ENCODE assay signal across 8 cellular contexts in genomic region chr21:43727571-43728466, GRCh38.
DNase-seq lines count a peak whose midpoint lies in the region; ATAC-seq and TF ChIP-seq lines count a peak whose summit lies in the region.

No MANE protein-coding gene starts in this region.

- H3K27ac ChIP-seq in C4-2B: peak overlapping the region; percentile 97

- ATAC-seq in SK-N-SH treated with all-trans-retinoic acid at 6 μM for 48 hours (peak; percentile 2), HG03432 (IDR thresholded peaks at IDR 0.05; ENCODE audit: unreplicated experiment) (no peak)

- H3K4me1 ChIP-seq in HAP-1: peaks cover 8% of the 10 kb centered on the region

- peak overlapping the region; percentile 87 for H3K27ac Mint-ChIP-seq in nephron progenitor cell

- H3K4me3 ChIP-seq in HAP-1: peak overlapping the region; percentile 62

- H3K9me3 ChIP-seq in HAP-1: no peaks in the 10 kb centered on the region

- H3K9me3 Mint-ChIP-seq in nephron progenitor cell: no peaks in the 10 kb centered on the region

- no peak for TF ChIP-seq CTCF in C4-2B (conservative IDR thresholded peaks at IDR 0.05)
- no peak for TF ChIP-seq CTCF in nephron progenitor cell (IDR thresholded peaks at IDR 0.05)

- H3K4me3 Mint-ChIP-seq in nephron progenitor cell: peak overlapping the region; percentile 91

- H3K27me3 Mint-ChIP-seq in nephron progenitor cell (ENCODE audit: low read depth, poor library complexity): peaks cover 2% of the 10 kb centered on the region

- peaks cover 46% of the 10 kb centered on the region for H3K4me1 Mint-ChIP-seq in nephron progenitor cell

- H3K36me3 Mint-ChIP-seq in nephron progenitor cell (ENCODE audit: low read depth): peaks cover 6% of the 10 kb centered on the region

- in situ Hi-C loops in HAP-1 (cut with MboI; ENCODE audit: low sequenced_read_pairs): loop anchor here (10.0 kb wide), 1 partner anchor 47 kb away; the partner anchor contains the start of gene CSTB

- no peaks in the 10 kb centered on the region for H3K27me3 ChIP-seq in HAP-1 (ENCODE audit: low read depth)

- DNase-seq in HAP-1 (ENCODE audit: low spot score in 2 of 2) (no peak), erythroblast (lab: John Stamatoyannopoulos, UW) (peak; percentile 44 to 79), nephron progenitor cell (no peak), DMS79 treated with DMSO at 0.1 percent for 48 hours (lab: John Stamatoyannopoulos, UW) (no peak)
- no peak for DNase-seq in stimulated activated CD4-positive, alpha-beta T cell treated with anti-CD3 and anti-CD28 coated beads, Interleukin-4, amount 100 ng/mL, for 1 hour

- TF ChIP-seq POLR2A in erythroblast (IDR thresholded peaks at IDR 0.05; ENCODE audit: low read length): no peak

- H3K36me3 ChIP-seq in HAP-1 (replicated peaks): peaks cover 10% of the 10 kb centered on the region

TF ChIP-seq in SK-N-SH treated with all-trans-retinoic acid at 6 μM for 48 hours, 23 proteins besides CTCF, POLR2A, EP300 and RAD21:
- no peak for TF ChIP-seq CSRNP3 (CRISPR knock-in tag; IDR thresholded peaks at IDR 0.05)
- TF ChIP-seq ZNF8 (CRISPR knock-in tag; IDR thresholded peaks at IDR 0.05): no peak
- TF ChIP-seq ZFP3 (CRISPR knock-in tag; IDR thresholded peaks at IDR 0.05): no peak
- TF ChIP-seq ZC3H10 (CRISPR knock-in tag; IDR thresholded peaks at IDR 0.05): no peak
- TF ChIP-seq ZNF70 (CRISPR knock-in tag; IDR thresholded peaks at IDR 0.05): no peak
- no peak for TF ChIP-seq OSR1 (CRISPR knock-in tag; IDR thresholded peaks at IDR 0.05)
- TF ChIP-seq POU6F1 (CRISPR knock-in tag; IDR thresholded peaks at IDR 0.05; ENCODE audit: borderline replicate concordance, low read depth): no peak
- TF ChIP-seq GLIS3 (CRISPR knock-in tag; IDR thresholded peaks at IDR 0.05): no peak
- no peak for TF ChIP-seq SNAI2 (CRISPR knock-in tag; IDR thresholded peaks at IDR 0.05)
- TF ChIP-seq CSDC2 (CRISPR knock-in tag; IDR thresholded peaks at IDR 0.05): no peak
- TF ChIP-seq RARB (CRISPR knock-in tag; IDR thresholded peaks at IDR 0.05): no peak
- no peak for TF ChIP-seq PATZ1 (CRISPR knock-in tag; IDR thresholded peaks at IDR 0.05; ENCODE audit: borderline replicate concordance)
- no peak for TF ChIP-seq ESRRG (CRISPR knock-in tag; IDR thresholded peaks at IDR 0.05)
- TF ChIP-seq TCF4 (CRISPR knock-in tag; IDR thresholded peaks at IDR 0.05; ENCODE audit: borderline replicate concordance): no peak
- TF ChIP-seq PPARA (CRISPR knock-in tag; IDR thresholded peaks at IDR 0.05; ENCODE audit: borderline replicate concordance): no peak
- no peak for TF ChIP-seq TOX (CRISPR knock-in tag; IDR thresholded peaks at IDR 0.05; ENCODE audit: borderline replicate concordance)
- no peak for TF ChIP-seq ZFP30 (CRISPR knock-in tag; IDR thresholded peaks at IDR 0.05)
- no peak for TF ChIP-seq ISL1 (CRISPR knock-in tag; IDR thresholded peaks at IDR 0.05)

Comparison
In these comparisons a context has a peak if more than half of its experiments do, and no peak if none do; other contexts are left out.
1. DNase-seq: peak in erythroblast (2 of 2); none in HAP-1 (0 of 2), nephron progenitor cell (single experiment), stimulated activated CD4-positive, alpha-beta T cell treated with anti-CD3 and anti-CD28 coated beads, Interleukin-4, amount 100 ng/mL, for 1 hour (single experiment) and DMS79 treated with DMSO at 0.1 percent for 48 hours (single experiment).